15 cellular contexts compared by ENCODE assay signal in the genomic region with DNA sequence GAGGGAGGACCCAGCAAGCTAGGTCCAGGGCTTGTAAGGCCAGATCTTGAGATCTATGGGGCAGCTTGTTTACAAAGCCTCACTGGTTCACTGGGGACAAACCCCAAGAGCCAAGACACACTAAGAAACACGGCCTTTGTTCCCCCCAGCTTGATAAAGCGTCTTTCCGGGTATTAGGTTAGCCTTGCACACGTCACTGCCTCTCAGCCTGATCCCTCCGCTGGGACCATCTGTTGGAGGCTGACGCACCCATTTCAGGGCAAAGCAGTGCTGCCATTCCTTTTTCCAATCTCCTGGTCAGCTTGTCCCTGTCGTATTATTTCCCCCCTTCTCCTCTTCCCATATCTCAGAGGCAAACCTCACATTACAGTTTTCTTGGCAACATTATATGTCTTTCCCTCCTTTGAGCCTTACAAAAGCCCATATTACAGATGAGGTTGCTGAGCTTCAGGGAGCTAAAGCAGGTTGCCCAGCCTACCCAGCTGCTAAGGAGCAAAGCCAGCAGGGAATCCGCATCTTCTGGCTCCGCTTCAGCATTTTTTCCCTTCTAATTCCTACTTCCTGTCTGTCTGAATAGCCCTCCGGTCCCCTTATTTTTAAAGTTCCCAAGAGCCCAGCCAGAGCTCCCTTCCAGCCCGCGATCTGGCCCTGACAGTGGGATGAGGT. TPM values are rescaled to one million over a fixed set of nuclear protein-coding genes. Genes with fewer than 3 reads are reported as not detected.
DNase-seq lines count a peak whose midpoint lies in the region; ATAC-seq, FAIRE-seq and TF ChIP-seq lines count a peak whose summit lies in the region.
"Had no signal": no experiment of that assay in that cellular context is flagged by ENCODE, and none has a peak within 500 bp of the region (broad histone marks: within the 10 kb centered on the region; RNA-seq: fewer than 3 reads in every experiment).

No MANE protein-coding gene starts in this region.

- CTCF ChIA-PET in HepG2 (lab: Yijun Ruan, JAX; ENCODE audit: low intra/inter-chr PET ratio, low total read pairs): no interaction called here

- H3K27me3 ChIP-seq in liver (ENCODE audit: control insufficient read depth in 4 of 4, insufficient read depth in 4 of 4, low read length in 3 of 4): peaks cover 0 to 11% (median 7%) of the 10 kb centered on the region in 4 donors
- peaks cover 1 to 65% of the 10 kb centered on the region in 2 experiments; a peak in 4 of 5 replicates for H3K27me3 ChIP-seq in HepG2 (ENCODE audit: control insufficient read depth in 1 of 2, insufficient read depth in 2 of 2, low read length in 2 of 2)
- peaks cover 63% of the 10 kb centered on the region for H3K27me3 ChIP-seq in left ventricle myocardium inferior (ENCODE audit: low read depth)
- H3K27me3 ChIP-seq in sigmoid colon: peaks cover 10 to 41% (median 17%) of the 10 kb centered on the region in 3 donors

- TF ChIP-seq CTCF in liver (IDR thresholded peaks at IDR 0.05; ENCODE audit: low read depth, low read length, missing input control) (no peak), HepG2 (CRISPR knock-in tag; IDR thresholded peaks at IDR 0.05) (no peak), left ventricle myocardium inferior (IDR thresholded peaks at IDR 0.05; ENCODE audit: borderline replicate concordance) (no peak), sigmoid colon (IDR thresholded peaks at IDR 0.05) (no peak)

- in situ Hi-C loops in HepG2 (cut with HindIII; ENCODE audit: extremely low pct_ligation_motif_present, low pct_unique_long_range_greater_than_20kb): no loop called here
- in situ Hi-C loops in KBM-7 (cut with MboI; ENCODE audit: low pct_unique_long_range_greater_than_20kb, low sequenced_read_pairs): no loop called here

- H2AFZ ChIP-seq in HepG2 (ENCODE audit: low read length): no peak overlapping the region

- H3K4me2 ChIP-seq in HepG2 (ENCODE audit: low read depth, low read length): no peak overlapping the region

- DNase-seq in HepG2 (ENCODE audit: low spot score): no peak
- peak; percentile 62 for DNase-seq in left ventricle myocardium inferior
- no peak for DNase-seq in sigmoid colon
- DNase-seq in stimulated activated CD4-positive, alpha-beta T cell treated with anti-CD3 and anti-CD28 coated beads, Interleukin-1b, Interleukin-23, amount 100 ng/mL, for 48 hours: no peak
- no peak for DNase-seq in KBM-7
- no peak for DNase-seq in left lobe of liver (ENCODE audit: low spot score)
- DNase-seq: CD8-positive, alpha-beta memory T cell; mesenchymal stem cell; MV-4-11; NCI-H2107; occipital lobe had no signal

- POLR2A ChIA-PET in HepG2 (lab: Yijun Ruan, JAX): no interaction called here

- TF ChIP-seq EP300 in HepG2 (IDR thresholded peaks at IDR 0.05; ENCODE audit: low read depth in 2 of 2, low read length in 2 of 2): no peak
- TF ChIP-seq EP300 in HepG2 (CRISPR knock-in tag; IDR thresholded peaks at IDR 0.05; ENCODE audit: borderline replicate concordance): no peak
- peak in 3 of 4 donors; percentile 14 to 59 (median 19) for TF ChIP-seq EP300 in sigmoid colon (IDR thresholded peaks at IDR 0.05)

- FAIRE-seq in HepG2 (lab: Jason Lieb, UNC): no peak

- H3K27ac ChIP-seq in liver (ENCODE audit: low read depth in 1 of 2, low read length in 2 of 2) (peak overlapping the region; percentile 26 to 45), HepG2 (ENCODE audit: extremely low read length, insufficient read depth, low read length) (no peak overlapping the region), left ventricle myocardium inferior (replicated peaks) (peak overlapping the region; percentile 90), sigmoid colon (peak overlapping the region; percentile 44 to 57 (median 50))

- ATAC-seq in HepG2 (no peak), left lobe of liver (no peak), GM21723 (IDR thresholded peaks at IDR 0.05; ENCODE audit: unreplicated experiment) (no peak)

- TF ChIP-seq POLR2A in HepG2 (IDR thresholded peaks at IDR 0.05; ENCODE audit: insufficient read depth in 1 of 2, low read depth in 2 of 2, low read length in 2 of 2) (no peak), sigmoid colon (IDR thresholded peaks at IDR 0.05) (no peak)

- no peaks in the 10 kb centered on the region for H3K9me3 ChIP-seq in liver (ENCODE audit: control insufficient read depth in 4 of 4, low read length in 3 of 4)
- no peaks in the 10 kb centered on the region for H3K9me3 ChIP-seq in HepG2 (ENCODE audit: low read length)
- H3K9me3 ChIP-seq in left ventricle myocardium inferior (replicated peaks): no peaks in the 10 kb centered on the region
- no peaks in the 10 kb centered on the region for H3K9me3 ChIP-seq in sigmoid colon

- H3K4me3 ChIP-seq in liver (ENCODE audit: low read depth in 1 of 3, low read length in 3 of 3): no peak overlapping the region
- H3K4me3 ChIP-seq in HepG2 (replicated peaks in 1 of 3; ENCODE audit: insufficient read depth in 1 of 3, low read depth in 2 of 3, low read length in 3 of 3): no peak overlapping the region
- H3K4me3 ChIP-seq in left ventricle myocardium inferior: peak overlapping the region; percentile 76
- H3K4me3 ChIP-seq in sigmoid colon: peak overlapping the region in 1 of 4 donors; percentile 52

- no TSS peak for BruUV-seq in HepG2 (replicated peaks; lab: Mats Ljungman, UMichigan)

- intact Hi-C loops in HepG2 (cut with micrococcal nuclease; ENCODE audit: unreplicated experiment) (no loop called here), left ventricle myocardium inferior (cut with micrococcal nuclease) (no loop called here), sigmoid colon (cut with DNase I) (no loop called here)

- no peaks in the 10 kb centered on the region for H4K20me1 ChIP-seq in HepG2 (ENCODE audit: insufficient read depth, low read length)

- H3K9ac ChIP-seq in liver (ENCODE audit: low read depth in 1 of 2, low read length in 2 of 2) (no peak overlapping the region), HepG2 (ENCODE audit: insufficient read depth, low read depth, low read length) (no peak overlapping the region)

- TF ChIP-seq RAD21 in liver (IDR thresholded peaks at IDR 0.05): no peak
- TF ChIP-seq RAD21 in HepG2 (CRISPR knock-in tag; IDR thresholded peaks at IDR 0.05): no peak

- 77% methylated on average over 12 of the region's 12 CpGs for WGBS in liver
- 39% methylated on average over 9 of the region's 12 CpGs for WGBS in HepG2 (ENCODE audit: low lambda C conversion rate)
- WGBS in sigmoid colon, 2 donors: 79 to 85% methylated on average over 12 of the region's 12 CpGs

- H3K4me1 ChIP-seq in liver (ENCODE audit: control insufficient read depth in 4 of 4, insufficient read depth in 4 of 4, low read length in 3 of 4) (peaks cover 0 to 7% (median 0%) of the 10 kb centered on the region in 4 donors), HepG2 (ENCODE audit: insufficient read depth, low read length) (no peaks in the 10 kb centered on the region), left ventricle myocardium inferior (peaks cover 63% of the 10 kb centered on the region), sigmoid colon (peaks cover 0 to 16% (median 9%) of the 10 kb centered on the region in 4 donors)

- no peaks in the 10 kb centered on the region for H3K79me2 ChIP-seq in HepG2 (ENCODE audit: insufficient read depth, low read length)

- H3K36me3 ChIP-seq in liver (ENCODE audit: control insufficient read depth in 4 of 4, insufficient read depth in 3 of 4, low read depth in 1 of 4, low read length in 3 of 4) (no peaks in the 10 kb centered on the region), HepG2 (replicated peaks in 1 of 2; ENCODE audit: control insufficient read depth in 1 of 2, insufficient read depth in 2 of 2, low read length in 2 of 2) (no peaks in the 10 kb centered on the region), left ventricle myocardium inferior (peaks cover 20% of the 10 kb centered on the region), sigmoid colon (no peaks in the 10 kb centered on the region)

RNA-seq across cellular contexts. Expression of a gene that starts 4.1 kb away (rescaled TPM):
- 1 to 10 TPM in 1 of 2 donors, under 1 TPM in 1; 0.61 to 1.7 TPM for total RNA-seq in liver
- 1 to 10 TPM; 1.1 to 1.3 TPM for polyA plus RNA-seq in liver
- total RNA-seq in HepG2 (2016; rRNA removed; fragmentation: Illumina TruSeq; extraction: Trizol): 0.04 TPM in 1 of 2 replicates, not detected in the other
- not detected in 2 replicates for total RNA-seq in HepG2 (2016; cell fraction: cytosol; rRNA removed; fragmentation: Illumina TruSeq; extraction: Trizol; ENCODE audit: low read depth)
- 0.04 TPM in 1 of 2 replicates, not detected in the other for total RNA-seq in HepG2 (2016; cell fraction: insoluble cytoplasmic fraction; rRNA removed; fragmentation: Illumina TruSeq; extraction: Trizol)
- 0.03 TPM in 1 of 2 replicates, not detected in the other for total RNA-seq in HepG2 (2016; cell fraction: membrane; rRNA removed; fragmentation: Illumina TruSeq; extraction: Trizol)
- total RNA-seq in HepG2 (2016; cell fraction: nucleus; rRNA removed; fragmentation: Illumina TruSeq; extraction: Trizol): 0.09 TPM in 1 of 2 replicates, not detected in the other
- 0.03 TPM in 1 of 2 replicates, not detected in the other for polyA plus RNA-seq in HepG2 (2011; rRNA removed)
- polyA plus RNA-seq in HepG2 (2011; cell fraction: cytosol; rRNA removed): 0.03 and 0.05 TPM in 2 replicates
- polyA plus RNA-seq in HepG2 (2011; cell fraction: nucleus; rRNA removed): 0.03 and 0.07 TPM in 2 replicates
- not detected in 2 replicates for polyA plus RNA-seq in HepG2 (2012)
- not detected in 2 replicates for polyA plus RNA-seq in HepG2 (2016; cell fraction: cytosol; fragmentation: Illumina TruSeq; extraction: Trizol; ENCODE audit: low read depth)
- 0.07 and 0.10 TPM in 2 replicates for polyA plus RNA-seq in HepG2 (2016; cell fraction: insoluble cytoplasmic fraction; fragmentation: Illumina TruSeq; extraction: Trizol; ENCODE audit: low read depth)
- not detected in 2 replicates for polyA plus RNA-seq in HepG2 (2016; cell fraction: membrane; fragmentation: Illumina TruSeq; extraction: Trizol; ENCODE audit: low read depth)
- not detected in 2 replicates for polyA plus RNA-seq in HepG2 (2016; cell fraction: nucleus; fragmentation: Illumina TruSeq; extraction: Trizol; ENCODE audit: insufficient read depth, low read depth)
- 0.12 TPM in 1 of 2 replicates, not detected in the other for polyA minus RNA-seq in HepG2 (2011; rRNA and poly(A)+ RNA removed; ENCODE audit: low replicate concordance)
- not detected in 2 replicates for polyA minus RNA-seq in HepG2 (2011; cell fraction: cytosol; rRNA and poly(A)+ RNA removed)
- not detected in 2 replicates for polyA minus RNA-seq in HepG2 (2011; cell fraction: nucleus; rRNA and poly(A)+ RNA removed)
- total RNA-seq in left ventricle myocardium inferior: 21.2 TPM
- 10 to 100 TPM in 1 of 4 donors, 1 to 10 TPM in 3; 1.6 to 14.7 (median 4.0) TPM for total RNA-seq in sigmoid colon
- 1 to 10 TPM in 2 of 3 donors, under 1 TPM in 1; 0.92 to 2.5 (median 1.2) TPM for polyA plus RNA-seq in sigmoid colon
- total RNA-seq in left lobe of liver: 1.9 TPM
- total RNA-seq: A172 had no signal
- polyA plus RNA-seq: CD8-positive, alpha-beta memory T cell had no signal

RNA-seq across cellular contexts. Expression of a gene that starts 36.6 kb away (rescaled TPM):
- total RNA-seq in liver (under 1 TPM in 1 of 2 donors, not detected in 1; 0.08 TPM), HepG2 (2016; rRNA removed; fragmentation: Illumina TruSeq; extraction: Trizol) (not detected in 2 replicates), left ventricle myocardium inferior (26.8 TPM), sigmoid colon (not detected), left lobe of liver (not detected)
- polyA plus RNA-seq in liver (under 1 TPM in 1 of 2 donors, not detected in 1; 0.05 TPM), HepG2 (2011; rRNA removed) (not detected in 2 replicates), sigmoid colon (under 1 TPM in 1 of 3 donors, not detected in 2; 0.06 TPM)
- total RNA-seq in HepG2 (2016; cell fraction: cytosol; rRNA removed; fragmentation: Illumina TruSeq; extraction: Trizol; ENCODE audit: low read depth): not detected in 2 replicates
- not detected in 2 replicates for total RNA-seq in HepG2 (2016; cell fraction: insoluble cytoplasmic fraction; rRNA removed; fragmentation: Illumina TruSeq; extraction: Trizol)
- not detected in 2 replicates for total RNA-seq in HepG2 (2016; cell fraction: membrane; rRNA removed; fragmentation: Illumina TruSeq; extraction: Trizol)
- not detected in 2 replicates for total RNA-seq in HepG2 (2016; cell fraction: nucleus; rRNA removed; fragmentation: Illumina TruSeq; extraction: Trizol)
- polyA plus RNA-seq in HepG2 (2011; cell fraction: cytosol; rRNA removed): not detected in 2 replicates
- polyA plus RNA-seq in HepG2 (2011; cell fraction: nucleus; rRNA removed): not detected in 2 replicates
- not detected in 2 replicates for polyA plus RNA-seq in HepG2 (2012)
- not detected in 2 replicates for polyA plus RNA-seq in HepG2 (2016; cell fraction: cytosol; fragmentation: Illumina TruSeq; extraction: Trizol; ENCODE audit: low read depth)
- not detected in 2 replicates for polyA plus RNA-seq in HepG2 (2016; cell fraction: insoluble cytoplasmic fraction; fragmentation: Illumina TruSeq; extraction: Trizol; ENCODE audit: low read depth)
- not detected in 2 replicates for polyA plus RNA-seq in HepG2 (2016; cell fraction: membrane; fragmentation: Illumina TruSeq; extraction: Trizol; ENCODE audit: low read depth)
- not detected in 2 replicates for polyA plus RNA-seq in HepG2 (2016; cell fraction: nucleus; fragmentation: Illumina TruSeq; extraction: Trizol; ENCODE audit: insufficient read depth, low read depth)
- not detected in 2 replicates for polyA minus RNA-seq in HepG2 (2011; rRNA and poly(A)+ RNA removed; ENCODE audit: low replicate concordance)
- not detected in 2 replicates for polyA minus RNA-seq in HepG2 (2011; cell fraction: cytosol; rRNA and poly(A)+ RNA removed)
- not detected in 2 replicates for polyA minus RNA-seq in HepG2 (2011; cell fraction: nucleus; rRNA and poly(A)+ RNA removed)
- total RNA-seq: A172; CD8-positive, alpha-beta memory T cell; T-helper 2 cell treated with Interferon-gamma antibody and Interleukin-4, amounts not matched to agents 100 ng/mL and 5 ng/mL, for 36 hours had no signal
- polyA plus RNA-seq: CD8-positive, alpha-beta memory T cell had no signal

RNA-seq across cellular contexts. Expression of a gene that starts 55.9 kb away (rescaled TPM):
- not detected for total RNA-seq in liver
- polyA plus RNA-seq in liver: not detected
- not detected in 2 replicates for total RNA-seq in HepG2 (2016; rRNA removed; fragmentation: Illumina TruSeq; extraction: Trizol)
- total RNA-seq in HepG2 (2016; cell fraction: cytosol; rRNA removed; fragmentation: Illumina TruSeq; extraction: Trizol; ENCODE audit: low read depth): not detected in 2 replicates
- not detected in 2 replicates for total RNA-seq in HepG2 (2016; cell fraction: insoluble cytoplasmic fraction; rRNA removed; fragmentation: Illumina TruSeq; extraction: Trizol)
- not detected in 2 replicates for total RNA-seq in HepG2 (2016; cell fraction: membrane; rRNA removed; fragmentation: Illumina TruSeq; extraction: Trizol)
- not detected in 2 replicates for total RNA-seq in HepG2 (2016; cell fraction: nucleus; rRNA removed; fragmentation: Illumina TruSeq; extraction: Trizol)
- polyA plus RNA-seq in HepG2 (2011; rRNA removed): not detected in 2 replicates
- not detected in 2 replicates for polyA plus RNA-seq in HepG2 (2011; cell fraction: cytosol; rRNA removed)
- polyA plus RNA-seq in HepG2 (2011; cell fraction: nucleus; rRNA removed): not detected in 2 replicates
- polyA plus RNA-seq in HepG2 (2012): not detected in 2 replicates
- not detected in 2 replicates for polyA plus RNA-seq in HepG2 (2016; cell fraction: cytosol; fragmentation: Illumina TruSeq; extraction: Trizol; ENCODE audit: low read depth)
- not detected in 2 replicates for polyA plus RNA-seq in HepG2 (2016; cell fraction: insoluble cytoplasmic fraction; fragmentation: Illumina TruSeq; extraction: Trizol; ENCODE audit: low read depth)
- not detected in 2 replicates for polyA plus RNA-seq in HepG2 (2016; cell fraction: membrane; fragmentation: Illumina TruSeq; extraction: Trizol; ENCODE audit: low read depth)
- polyA plus RNA-seq in HepG2 (2016; cell fraction: nucleus; fragmentation: Illumina TruSeq; extraction: Trizol; ENCODE audit: insufficient read depth, low read depth): not detected in 2 replicates
- 0.23 TPM in 1 of 2 replicates, not detected in the other for polyA minus RNA-seq in HepG2 (2011; rRNA and poly(A)+ RNA removed; ENCODE audit: low replicate concordance)
- not detected in 2 replicates for polyA minus RNA-seq in HepG2 (2011; cell fraction: cytosol; rRNA and poly(A)+ RNA removed)
- polyA minus RNA-seq in HepG2 (2011; cell fraction: nucleus; rRNA and poly(A)+ RNA removed): not detected in 2 replicates
- 0.88 TPM for total RNA-seq in left ventricle myocardium inferior
- total RNA-seq in sigmoid colon: 1 to 10 TPM in 2 of 4 donors, under 1 TPM in 2; 0.16 to 1.1 (median 0.95) TPM
- polyA plus RNA-seq in sigmoid colon: under 1 TPM in 1 of 3 donors, not detected in 2; 0.57 TPM
- total RNA-seq in left lobe of liver: 0.08 TPM
- total RNA-seq: A172 had no signal

RNA-seq across cellular contexts. Expression of a gene that starts 58.7 kb away (rescaled TPM):
- total RNA-seq in liver: 10 to 100 TPM; 92.1 to 92.9 TPM
- 10 to 100 TPM; 48.7 to 59.9 TPM for polyA plus RNA-seq in liver
- total RNA-seq in HepG2 (2016; rRNA removed; fragmentation: Illumina TruSeq; extraction: Trizol): 111 and 117 TPM in 2 replicates
- total RNA-seq in HepG2 (2016; cell fraction: cytosol; rRNA removed; fragmentation: Illumina TruSeq; extraction: Trizol; ENCODE audit: low read depth): 101 TPM in 2 replicates
- 102 and 113 TPM in 2 replicates for total RNA-seq in HepG2 (2016; cell fraction: insoluble cytoplasmic fraction; rRNA removed; fragmentation: Illumina TruSeq; extraction: Trizol)
- total RNA-seq in HepG2 (2016; cell fraction: membrane; rRNA removed; fragmentation: Illumina TruSeq; extraction: Trizol): 155 and 172 TPM in 2 replicates
- total RNA-seq in HepG2 (2016; cell fraction: nucleus; rRNA removed; fragmentation: Illumina TruSeq; extraction: Trizol): 154 and 190 TPM in 2 replicates
- polyA plus RNA-seq in HepG2 (2011; rRNA removed): 74.9 and 85.0 TPM in 2 replicates
- polyA plus RNA-seq in HepG2 (2011; cell fraction: cytosol; rRNA removed): 38.5 and 48.3 TPM in 2 replicates
- polyA plus RNA-seq in HepG2 (2011; cell fraction: nucleus; rRNA removed): 295 and 298 TPM in 2 replicates
- polyA plus RNA-seq in HepG2 (2012): 127 and 129 TPM in 2 replicates
- polyA plus RNA-seq in HepG2 (2016; cell fraction: cytosol; fragmentation: Illumina TruSeq; extraction: Trizol; ENCODE audit: low read depth): 94.4 and 97.7 TPM in 2 replicates
- polyA plus RNA-seq in HepG2 (2016; cell fraction: insoluble cytoplasmic fraction; fragmentation: Illumina TruSeq; extraction: Trizol; ENCODE audit: low read depth): 152 and 164 TPM in 2 replicates
- polyA plus RNA-seq in HepG2 (2016; cell fraction: membrane; fragmentation: Illumina TruSeq; extraction: Trizol; ENCODE audit: low read depth): 159 and 192 TPM in 2 replicates
- polyA plus RNA-seq in HepG2 (2016; cell fraction: nucleus; fragmentation: Illumina TruSeq; extraction: Trizol; ENCODE audit: insufficient read depth, low read depth): 441 and 444 TPM in 2 replicates
- polyA minus RNA-seq in HepG2 (2011; rRNA and poly(A)+ RNA removed; ENCODE audit: low replicate concordance): 173 and 261 TPM in 2 replicates
- polyA minus RNA-seq in HepG2 (2011; cell fraction: cytosol; rRNA and poly(A)+ RNA removed): 69.5 and 79.1 TPM in 2 replicates
- polyA minus RNA-seq in HepG2 (2011; cell fraction: nucleus; rRNA and poly(A)+ RNA removed): 148 and 157 TPM in 2 replicates
- total RNA-seq in left ventricle myocardium inferior: 210 TPM
- total RNA-seq in sigmoid colon: 100 to 1,000 TPM in 3 of 4 donors, 10 to 100 TPM in 1; 95.8 to 181 (median 127) TPM
- 10 to 100 TPM; 37.9 to 76.7 (median 69.1) TPM for polyA plus RNA-seq in sigmoid colon
- total RNA-seq in left lobe of liver: 109 TPM

Comparison
In these comparisons a context has a peak if more than half of its experiments do, and no peak if none do; other contexts are left out.
1. RNA of a gene that starts 36.6 kb away (total RNA-seq): 26.8 TPM in left ventricle myocardium inferior (single experiment); 0.08 TPM in liver, not detected in left lobe of liver (single experiment), not detected in HepG2 and not detected in sigmoid colon; every median in the first group is over 10 times any median in the second.